In the genomic region with DNA sequence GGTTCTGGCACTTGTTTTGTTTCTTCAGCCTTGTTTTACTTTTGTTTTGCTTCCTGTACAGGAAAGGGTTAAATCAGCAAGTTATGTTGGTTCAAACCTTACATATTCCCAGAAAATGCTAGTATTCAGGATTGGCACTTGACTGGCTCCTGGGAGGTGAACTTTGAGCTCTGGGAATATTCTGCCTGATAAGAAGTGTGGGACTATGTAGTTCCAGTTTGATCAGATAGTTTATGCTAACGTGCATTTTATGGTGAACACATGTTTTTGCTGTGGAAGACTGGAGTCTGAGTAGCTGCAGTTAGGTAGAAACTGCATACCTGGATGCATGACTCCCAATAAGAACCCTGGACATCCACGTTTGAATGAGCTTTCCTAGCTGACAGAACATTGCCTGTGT, we compare ENCODE assay signal across 24 cellular contexts.
DNase-seq lines count a peak whose midpoint lies in the region; ATAC-seq, FAIRE-seq and TF ChIP-seq lines count a peak whose summit lies in the region.
"Had no signal": no experiment of that assay in that cellular context is flagged by ENCODE, and none has a peak within 500 bp of the region (broad histone marks: within the 10 kb centered on the region; RNA-seq: fewer than 3 reads in every experiment).

No MANE protein-coding gene starts in this region.

- no TSS peak for BruUV-seq in HepG2 (replicated peaks; lab: Mats Ljungman, UMichigan)

- no peak for TF ChIP-seq RAD21 in HepG2 (CRISPR knock-in tag; IDR thresholded peaks at IDR 0.05)

- no peak for DNase-seq in HepG2 (ENCODE audit: low spot score)
- no peak for DNase-seq in right lobe of liver
- peak; percentile 20 for DNase-seq in hepatocyte (ENCODE audit: low spot score)
- DNase-seq in pancreas = no peak
- DNase-seq in activated CD4-positive, alpha-beta T cell treated with anti-CD3 and anti-CD28 coated beads, Interleukin-2, amount 50 U/mL, for 48 hours = no peak
- DNase-seq in NCI-H82 treated with DMSO at 0.1 percent for 48 hours (lab: John Stamatoyannopoulos, UW; ENCODE audit: unreplicated experiment) = no peak
- no peak for DNase-seq in CD8-positive, alpha-beta T cell
- DNase-seq: 8988T; ACHN; BE2C; C1 segment of cervical spinal cord; Caco-2; Calu3; CD4-positive, alpha-beta memory T cell; CD4-positive, CD25-positive, alpha-beta regulatory T cell; DMS79 treated with DMSO at 0.1 percent for 48 hours; GF-D8 had no signal

- H3K9ac ChIP-seq in HepG2 (ENCODE audit: insufficient read depth, low read depth, low read length) = no peak overlapping the region
- H3K9ac ChIP-seq: BLaER1 had no signal

- no peak overlapping the region for H3K4me3 Mint-ChIP-seq in CD8-positive, alpha-beta T cell
- H3K4me3 Mint-ChIP-seq: CD14-positive monocyte; CD4-positive, alpha-beta memory T cell; CD4-positive, CD25-positive, alpha-beta regulatory T cell had no signal

- no peaks in the 10 kb centered on the region for H3K4me1 ChIP-seq in HepG2 (ENCODE audit: insufficient read depth, low read length)
- H3K4me1 ChIP-seq in right lobe of liver = no peaks in the 10 kb centered on the region
- H3K4me1 ChIP-seq in hepatocyte (ENCODE audit: insufficient read depth) = no peaks in the 10 kb centered on the region
- H3K4me1 ChIP-seq in pancreas = peaks cover 7 to 13% (median 9%) of the 10 kb centered on the region in 3 donors
- H3K4me1 ChIP-seq in CD8-positive, alpha-beta T cell (ENCODE audit: insufficient read depth, low read length) = no peaks in the 10 kb centered on the region
- H3K4me1 ChIP-seq: BE2C, BLaER1 had no signal

- TF ChIP-seq EP300 in HepG2 (IDR thresholded peaks at IDR 0.05; ENCODE audit: low read depth in 2 of 2, low read length in 2 of 2) (no peak), HepG2 (CRISPR knock-in tag; IDR thresholded peaks at IDR 0.05; ENCODE audit: borderline replicate concordance) (no peak)

- H3K27ac ChIP-seq in HepG2 (ENCODE audit: extremely low read length, insufficient read depth, low read length) (no peak overlapping the region), right lobe of liver (no peak overlapping the region), hepatocyte (no peak overlapping the region), pancreas (peak overlapping the region in 2 of 4 donors; percentile 15 to 44)
- no peak overlapping the region for H3K27ac ChIP-seq in CD8-positive, alpha-beta T cell (ENCODE audit: low read depth, low read length)
- H3K27ac ChIP-seq: BLaER1 had no signal

- no peaks in the 10 kb centered on the region for H4K20me1 ChIP-seq in HepG2 (ENCODE audit: insufficient read depth, low read length)
- no peaks in the 10 kb centered on the region for H4K20me1 ChIP-seq in hepatocyte (ENCODE audit: insufficient read depth, poor library complexity, severe bottlenecking)
- H4K20me1 ChIP-seq: BLaER1 had no signal

- intact Hi-C loops in HepG2 (cut with micrococcal nuclease; ENCODE audit: unreplicated experiment) (no loop called here), right lobe of liver (cut with DNase I) (no loop called here), pancreas (cut with DNase I) (no loop called here)
- intact Hi-C loops in CD8-positive, alpha-beta T cell (cut with DNase I, micrococcal nuclease) = no loop called here

- no peaks in the 10 kb centered on the region for H3K36me3 Mint-ChIP-seq in CD8-positive, alpha-beta T cell
- H3K36me3 Mint-ChIP-seq: CD14-positive monocyte; CD4-positive, alpha-beta memory T cell; CD4-positive, CD25-positive, alpha-beta regulatory T cell had no signal

- CTCF ChIA-PET in HepG2 (lab: Yijun Ruan, JAX; ENCODE audit: low intra/inter-chr PET ratio, low total read pairs) = no interaction called here
- CTCF ChIA-PET in CD8-positive, alpha-beta T cell (lab: Charles Lee) = no interaction called here

- no peak overlapping the region for H3K27ac Mint-ChIP-seq in CD8-positive, alpha-beta T cell
- H3K27ac Mint-ChIP-seq: CD14-positive monocyte; CD4-positive, alpha-beta memory T cell; CD4-positive, CD25-positive, alpha-beta regulatory T cell had no signal

- H3K79me2 ChIP-seq in HepG2 (ENCODE audit: insufficient read depth, low read length) = no peaks in the 10 kb centered on the region
- H3K79me2 ChIP-seq in hepatocyte = no peaks in the 10 kb centered on the region

- no peaks in the 10 kb centered on the region for H3K4me1 Mint-ChIP-seq in CD8-positive, alpha-beta T cell (ENCODE audit: low read depth)
- H3K4me1 Mint-ChIP-seq: CD14-positive monocyte; CD4-positive, alpha-beta memory T cell; CD4-positive, CD25-positive, alpha-beta regulatory T cell had no signal

- in situ Hi-C loops in HepG2 (cut with HindIII; ENCODE audit: extremely low pct_ligation_motif_present, low pct_unique_long_range_greater_than_20kb) = no loop called here

- no peak overlapping the region for H2AFZ ChIP-seq in HepG2 (ENCODE audit: low read length)
- no peak overlapping the region for H2AFZ ChIP-seq in hepatocyte

- H3K27me3 Mint-ChIP-seq in CD8-positive, alpha-beta T cell (ENCODE audit: low read depth) = peaks cover 4% of the 10 kb centered on the region
- H3K27me3 Mint-ChIP-seq: CD4-positive, alpha-beta memory T cell; CD4-positive, CD25-positive, alpha-beta regulatory T cell had no signal

- H3K4me3 ChIP-seq in HepG2 (replicated peaks in 1 of 3; ENCODE audit: insufficient read depth in 1 of 3, low read depth in 2 of 3, low read length in 3 of 3) (no peak overlapping the region), right lobe of liver (no peak overlapping the region), hepatocyte (no peak overlapping the region), pancreas (no peak overlapping the region)
- H3K4me3 ChIP-seq in CD8-positive, alpha-beta T cell (ENCODE audit: low read depth, low read length) = no peak overlapping the region
- H3K4me3 ChIP-seq: BLaER1 had no signal

- FAIRE-seq in HepG2 (lab: Jason Lieb, UNC) = no peak
- FAIRE-seq in pancreas (lab: Jason Lieb, UNC) = no peak
- FAIRE-seq: A204.1, D721Med, G401.6, GM12891, GM19239 had no signal

- TF ChIP-seq POLR2A in HepG2 (IDR thresholded peaks at IDR 0.05; ENCODE audit: insufficient read depth in 1 of 2, low read depth in 2 of 2, low read length in 2 of 2) (no peak), right lobe of liver (IDR thresholded peaks at IDR 0.05) (no peak)

- no peak for ATAC-seq in HepG2
- ATAC-seq in right lobe of liver = no peak
- ATAC-seq in pancreas = peak; percentile 85 to 94 (median 90)
- ATAC-seq in CD8-positive, alpha-beta T cell = no peak

- WGBS in HepG2 (ENCODE audit: low lambda C conversion rate) = 3% methylated on average over 2 of the region's 2 CpGs
- 18% methylated on average over 2 of the region's 2 CpGs for WGBS in right lobe of liver (ENCODE audit: insufficient coverage, low coverage, low lambda C conversion rate, missing lambda C conversion rate)
- 19% methylated on average over 2 of the region's 2 CpGs for WGBS in hepatocyte (ENCODE audit: low lambda C conversion rate, missing lambda C conversion rate)
- 3 to 7% methylated on average over 2 of the region's 2 CpGs for WGBS in pancreas, 2 donors

- H3K4me2 ChIP-seq in HepG2 (ENCODE audit: low read depth, low read length) = no peak overlapping the region
- peak overlapping the region; percentile 22 for H3K4me2 ChIP-seq in hepatocyte
- H3K4me2 ChIP-seq: BLaER1 had no signal

- POLR2A ChIA-PET in HepG2 (lab: Yijun Ruan, JAX) = no interaction called here
- POLR2A ChIA-PET in CD8-positive, alpha-beta T cell (lab: Charles Lee) = no interaction called here

- H3K9me3 Mint-ChIP-seq in CD8-positive, alpha-beta T cell = peaks cover 9% of the 10 kb centered on the region

- peaks cover 3% of the 10 kb centered on the region; the same call in 1 of the 2 replicates for H3K9me3 ChIP-seq in HepG2 (ENCODE audit: low read length)
- no peaks in the 10 kb centered on the region for H3K9me3 ChIP-seq in right lobe of liver
- peaks cover 3% of the 10 kb centered on the region for H3K9me3 ChIP-seq in hepatocyte (ENCODE audit: low read depth)
- H3K9me3 ChIP-seq in pancreas = no peaks in the 10 kb centered on the region
- no peaks in the 10 kb centered on the region for H3K9me3 ChIP-seq in CD8-positive, alpha-beta T cell (ENCODE audit: low read length)
- H3K9me3 ChIP-seq: BE2C had no signal

- no peak for TF ChIP-seq CTCF in HepG2 (CRISPR knock-in tag; IDR thresholded peaks at IDR 0.05)
- TF ChIP-seq CTCF in right lobe of liver (IDR thresholded peaks at IDR 0.05) = no peak
- no peak for TF ChIP-seq CTCF in hepatocyte (IDR thresholded peaks at IDR 0.05; ENCODE audit: poor library complexity)
- TF ChIP-seq CTCF in pancreas (IDR thresholded peaks at IDR 0.05) = no peak
- no peak for TF ChIP-seq CTCF in CD8-positive, alpha-beta T cell (IDR thresholded peaks at IDR 0.05)

- H3K36me3 ChIP-seq in HepG2 (replicated peaks in 1 of 2; ENCODE audit: control insufficient read depth in 1 of 2, insufficient read depth in 2 of 2, low read length in 2 of 2) = no peaks in the 10 kb centered on the region
- no peaks in the 10 kb centered on the region for H3K36me3 ChIP-seq in right lobe of liver
- H3K36me3 ChIP-seq in hepatocyte (replicated peaks; ENCODE audit: insufficient read depth, low read depth) = no peaks in the 10 kb centered on the region
- H3K36me3 ChIP-seq in pancreas = no peaks in the 10 kb centered on the region
- no peaks in the 10 kb centered on the region for H3K36me3 ChIP-seq in CD8-positive, alpha-beta T cell (ENCODE audit: insufficient read depth, low read length)
- H3K36me3 ChIP-seq: BE2C, BLaER1 had no signal

- no peaks in the 10 kb centered on the region for H3K9me2 ChIP-seq in hepatocyte (replicated peaks; ENCODE audit: insufficient read depth)

- H3K27me3 ChIP-seq in HepG2 (ENCODE audit: control insufficient read depth in 1 of 2, insufficient read depth in 2 of 2, low read length in 2 of 2) (no peaks in the 10 kb centered on the region), right lobe of liver (no peaks in the 10 kb centered on the region), hepatocyte (no peaks in the 10 kb centered on the region), pancreas (no peaks in the 10 kb centered on the region)
- H3K27me3 ChIP-seq in CD8-positive, alpha-beta T cell (ENCODE audit: insufficient read depth, low read length) = no peaks in the 10 kb centered on the region
- H3K27me3 ChIP-seq: BE2C, BLaER1 had no signal

TF ChIP-seq in HepG2, 621 proteins besides CTCF, POLR2A, EP300 and RAD21:
- TF ChIP-seq ZNF652 (CRISPR knock-in tag; IDR thresholded peaks at IDR 0.05; ENCODE audit: borderline replicate concordance, low read depth) = peak; percentile 51; the same call in 1 of the 2 replicates
- no peak for TF ChIP-seq SRSF4 (IDR thresholded peaks at IDR 0.05; ENCODE audit: low read depth, low read length, poor library complexity, severe bottlenecking)

Comparison
In these comparisons a context has a peak if more than half of its experiments do, and no peak if none do; other contexts are left out.
1. ATAC-seq: peak in pancreas (4 of 4); none in HepG2 (single experiment), right lobe of liver (0 of 4) and CD8-positive, alpha-beta T cell (single experiment).